In the genomic region with DNA sequence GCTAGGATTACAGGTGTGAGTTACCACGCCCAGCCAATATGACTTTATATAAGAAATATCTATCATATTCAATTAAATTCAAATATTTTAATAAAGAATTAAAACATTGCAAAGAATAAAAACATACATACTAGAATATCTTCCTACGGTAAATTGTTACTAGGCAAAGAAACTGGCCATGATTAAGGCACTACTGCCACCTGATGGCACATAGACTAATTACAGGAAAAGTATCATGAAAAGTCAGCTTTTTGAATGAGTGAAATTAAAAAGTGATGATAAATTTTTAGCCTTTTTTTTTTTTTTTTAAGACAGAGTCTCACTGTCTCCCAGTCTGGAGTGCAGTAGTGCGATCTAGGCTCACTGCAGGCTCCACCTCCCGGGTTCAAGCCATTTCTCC, we compare ENCODE assay signal across 2 cellular contexts.
TF ChIP-seq lines count a peak whose summit lies in the region.

No MANE protein-coding gene starts in this region.

TF ChIP-seq in SK-N-SH, 30 proteins besides CTCF, POLR2A, EP300 and RAD21 (continued from another document):
- TF ChIP-seq MEF2A (IDR thresholded peaks at IDR 0.05; ENCODE audit: borderline replicate concordance, low read depth): no peak
- TF ChIP-seq RXRA (IDR thresholded peaks at IDR 0.05; ENCODE audit: borderline replicate concordance, low read depth): no peak
- TF ChIP-seq POLR2AphosphoS5 (IDR thresholded peaks at IDR 0.05; ENCODE audit: low read depth, low read length): no peak

TF ChIP-seq in SK-N-SH treated with all-trans-retinoic acid at 6 μM for 48 hours, 23 proteins besides CTCF, POLR2A, EP300 and RAD21 (continued from another document):
- TF ChIP-seq, protein P1, sequence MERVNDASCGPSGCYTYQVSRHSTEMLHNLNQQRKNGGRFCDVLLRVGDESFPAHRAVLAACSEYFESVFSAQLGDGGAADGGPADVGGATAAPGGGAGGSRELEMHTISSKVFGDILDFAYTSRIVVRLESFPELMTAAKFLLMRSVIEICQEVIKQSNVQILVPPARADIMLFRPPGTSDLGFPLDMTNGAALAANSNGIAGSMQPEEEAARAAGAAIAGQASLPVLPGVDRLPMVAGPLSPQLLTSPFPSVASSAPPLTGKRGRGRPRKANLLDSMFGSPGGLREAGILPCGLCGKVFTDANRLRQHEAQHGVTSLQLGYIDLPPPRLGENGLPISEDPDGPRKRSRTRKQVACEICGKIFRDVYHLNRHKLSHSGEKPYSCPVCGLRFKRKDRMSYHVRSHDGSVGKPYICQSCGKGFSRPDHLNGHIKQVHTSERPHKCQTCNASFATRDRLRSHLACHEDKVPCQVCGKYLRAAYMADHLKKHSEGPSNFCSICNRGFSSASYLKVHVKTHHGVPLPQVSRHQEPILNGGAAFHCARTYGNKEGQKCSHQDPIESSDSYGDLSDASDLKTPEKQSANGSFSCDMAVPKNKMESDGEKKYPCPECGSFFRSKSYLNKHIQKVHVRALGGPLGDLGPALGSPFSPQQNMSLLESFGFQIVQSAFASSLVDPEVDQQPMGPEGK (CRISPR knock-in tag; IDR thresholded peaks at IDR 0.05; ENCODE audit: borderline replicate concordance): no peak
- TF ChIP-seq BACH2 (CRISPR knock-in tag; IDR thresholded peaks at IDR 0.05; ENCODE audit: borderline replicate concordance) (no peak), TCF4 (CRISPR knock-in tag; IDR thresholded peaks at IDR 0.05; ENCODE audit: borderline replicate concordance) (no peak), ISL1 (CRISPR knock-in tag; IDR thresholded peaks at IDR 0.05) (no peak), ZFP30 (CRISPR knock-in tag; IDR thresholded peaks at IDR 0.05) (no peak), RARB (CRISPR knock-in tag; IDR thresholded peaks at IDR 0.05) (no peak), GLIS3 (CRISPR knock-in tag; IDR thresholded peaks at IDR 0.05) (no peak), ARNTL (CRISPR knock-in tag; IDR thresholded peaks at IDR 0.05; ENCODE audit: borderline replicate concordance, low read depth) (no peak)
- TF ChIP-seq, protein P2, sequence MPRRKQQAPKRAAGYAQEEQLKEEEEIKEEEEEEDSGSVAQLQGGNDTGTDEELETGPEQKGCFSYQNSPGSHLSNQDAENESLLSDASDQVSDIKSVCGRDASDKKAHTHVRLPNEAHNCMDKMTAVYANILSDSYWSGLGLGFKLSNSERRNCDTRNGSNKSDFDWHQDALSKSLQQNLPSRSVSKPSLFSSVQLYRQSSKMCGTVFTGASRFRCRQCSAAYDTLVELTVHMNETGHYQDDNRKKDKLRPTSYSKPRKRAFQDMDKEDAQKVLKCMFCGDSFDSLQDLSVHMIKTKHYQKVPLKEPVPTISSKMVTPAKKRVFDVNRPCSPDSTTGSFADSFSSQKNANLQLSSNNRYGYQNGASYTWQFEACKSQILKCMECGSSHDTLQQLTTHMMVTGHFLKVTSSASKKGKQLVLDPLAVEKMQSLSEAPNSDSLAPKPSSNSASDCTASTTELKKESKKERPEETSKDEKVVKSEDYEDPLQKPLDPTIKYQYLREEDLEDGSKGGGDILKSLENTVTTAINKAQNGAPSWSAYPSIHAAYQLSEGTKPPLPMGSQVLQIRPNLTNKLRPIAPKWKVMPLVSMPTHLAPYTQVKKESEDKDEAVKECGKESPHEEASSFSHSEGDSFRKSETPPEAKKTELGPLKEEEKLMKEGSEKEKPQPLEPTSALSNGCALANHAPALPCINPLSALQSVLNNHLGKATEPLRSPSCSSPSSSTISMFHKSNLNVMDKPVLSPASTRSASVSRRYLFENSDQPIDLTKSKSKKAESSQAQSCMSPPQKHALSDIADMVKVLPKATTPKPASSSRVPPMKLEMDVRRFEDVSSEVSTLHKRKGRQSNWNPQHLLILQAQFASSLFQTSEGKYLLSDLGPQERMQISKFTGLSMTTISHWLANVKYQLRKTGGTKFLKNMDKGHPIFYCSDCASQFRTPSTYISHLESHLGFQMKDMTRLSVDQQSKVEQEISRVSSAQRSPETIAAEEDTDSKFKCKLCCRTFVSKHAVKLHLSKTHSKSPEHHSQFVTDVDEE (CRISPR knock-in tag; IDR thresholded peaks at IDR 0.05): no peak
